13 cellular contexts compared by ENCODE assay signal in genomic region chr1:203075249-203076030, GRCh38. TPM values are rescaled to one million over a fixed set of nuclear protein-coding genes. Genes with fewer than 3 reads are reported as not detected.
DNase-seq lines count a peak whose midpoint lies in the region; TF ChIP-seq lines count a peak whose summit lies in the region.
"Had no signal": no experiment of that assay in that cellular context is flagged by ENCODE, and none has a peak within 500 bp of the region (broad histone marks: within the 10 kb centered on the region; RNA-seq: fewer than 3 reads in every experiment).

No MANE protein-coding gene starts in this region.

- H3K9ac ChIP-seq in endodermal cell (ENCODE audit: extremely low read depth, low read length, poor library complexity, severe bottlenecking) (no peak overlapping the region), mucosa of rectum (ENCODE audit: low read depth in 1 of 2, low read length in 2 of 2) (no peak overlapping the region)

- H3K4me1 ChIP-seq in endodermal cell (ENCODE audit: control insufficient read depth, insufficient read depth, low read length) (no peaks in the 10 kb centered on the region), mucosa of rectum (ENCODE audit: control insufficient read depth in 2 of 2, insufficient read depth in 2 of 2, low read length in 2 of 2) (no peaks in the 10 kb centered on the region), tibial nerve (peaks cover 0 to 10% (median 0%) of the 10 kb centered on the region in 4 donors)

- peak overlapping the region; percentile 47 for H3K4me3 Mint-ChIP-seq in endodermal cell
- H3K4me3 Mint-ChIP-seq: neural crest cell had no signal

- 50 to 57% methylated on average over 10 to 56 of the region's 56 CpGs for WGBS in endodermal cell (ENCODE audit: insufficient coverage in 1 of 2, insufficient read length in 1 of 2), 2 experiments
- WGBS in tibial nerve, 2 donors = 22 to 44% methylated on average over 5 to 38 of the region's 56 CpGs

- no peak for TF ChIP-seq EP300 in tibial nerve (IDR thresholded peaks at IDR 0.05)

- no peaks in the 10 kb centered on the region for H3K9me3 ChIP-seq in endodermal cell (ENCODE audit: control insufficient read depth, low read length)
- H3K9me3 ChIP-seq in mucosa of rectum (ENCODE audit: control insufficient read depth in 2 of 2, low read length in 2 of 2) = no peaks in the 10 kb centered on the region
- H3K9me3 ChIP-seq in tibial nerve = no peaks in the 10 kb centered on the region

- TF ChIP-seq CTCF in endodermal cell (conservative IDR thresholded peaks at IDR 0.05) (no peak), tibial nerve (IDR thresholded peaks at IDR 0.05) (no peak)

- no peaks in the 10 kb centered on the region for H3K36me3 Mint-ChIP-seq in endodermal cell (ENCODE audit: low read depth)

- no peak overlapping the region for H3K27ac ChIP-seq in endodermal cell (ENCODE audit: low read depth, low read length)
- no peak overlapping the region for H3K27ac ChIP-seq in mucosa of rectum (ENCODE audit: low read depth in 2 of 2, low read length in 2 of 2)
- no peak overlapping the region for H3K27ac ChIP-seq in tibial nerve

- H3K4me3 ChIP-seq in endodermal cell (ENCODE audit: low read length) (no peak overlapping the region), mucosa of rectum (ENCODE audit: low read length in 2 of 2) (peak overlapping the region; percentile 22 to 26), tibial nerve (peak overlapping the region; percentile 11 to 43 (median 20))

- peak; percentile 22 for DNase-seq in activated CD4-positive, alpha-beta T cell treated with anti-CD3 and anti-CD28 coated beads for 48 hours
- no peak for DNase-seq in activated CD4-positive, alpha-beta T cell treated with anti-CD3 and anti-CD28 coated beads for 1 hour
- peak; percentile 64 for DNase-seq in endodermal cell
- no peak for DNase-seq in tibial nerve (ENCODE audit: low spot score in 2 of 2)
- DNase-seq in NCI-H2171 (lab: John Stamatoyannopoulos, UW) = no peak
- DNase-seq in DMS 273 treated with DMSO at 0.1 percent for 48 hours (lab: John Stamatoyannopoulos, UW) = no peak
- no peak for DNase-seq in NAMALWA (ENCODE audit: low spot score)
- DNase-seq: amniotic stem cell, PC-3 had no signal

- H3K4me1 Mint-ChIP-seq in endodermal cell = no peaks in the 10 kb centered on the region
- H3K4me1 Mint-ChIP-seq: neural crest cell had no signal

- no peaks in the 10 kb centered on the region for H3K9me3 Mint-ChIP-seq in endodermal cell
- H3K9me3 Mint-ChIP-seq: neural crest cell had no signal

- peaks cover 38% of the 10 kb centered on the region for H3K27me3 ChIP-seq in endodermal cell (ENCODE audit: control insufficient read depth, insufficient read depth, low read length, poor library complexity, severe bottlenecking)
- peaks cover 10 to 35% of the 10 kb centered on the region in 2 donors for H3K27me3 ChIP-seq in mucosa of rectum (ENCODE audit: control insufficient read depth in 2 of 2, insufficient read depth in 2 of 2, low read length in 2 of 2)
- peaks cover 0 to 42% of the 10 kb centered on the region in 2 donors for H3K27me3 ChIP-seq in tibial nerve

- H3K27me3 Mint-ChIP-seq in endodermal cell (ENCODE audit: insufficient read depth) = peaks cover 71% of the 10 kb centered on the region

- no peak overlapping the region for H3K27ac Mint-ChIP-seq in endodermal cell

- H3K36me3 ChIP-seq in endodermal cell (ENCODE audit: control insufficient read depth, insufficient read depth, low read length) = peaks cover 4% of the 10 kb centered on the region
- H3K36me3 ChIP-seq in mucosa of rectum (ENCODE audit: control insufficient read depth in 2 of 2, insufficient read depth in 2 of 2, low read length in 2 of 2) = no peaks in the 10 kb centered on the region
- H3K36me3 ChIP-seq in tibial nerve = no peaks in the 10 kb centered on the region

- no peak for TF ChIP-seq POLR2A in tibial nerve (IDR thresholded peaks at IDR 0.05)

RNA-seq across cellular contexts. Expression of gene MYOG, which starts 10.4 kb away (rescaled TPM):
- not detected for total RNA-seq in endodermal cell
- not detected for polyA plus RNA-seq in endodermal cell (2013, experiment 1 of 2)
- polyA plus RNA-seq in endodermal cell (2013, experiment 2 of 2) = not detected
- total RNA-seq in tibial nerve = not detected
- total RNA-seq: A673, M059J, neural crest cell, PC-3 had no signal

RNA-seq across cellular contexts. Expression of gene PPFIA4, which starts 49.1 kb away (rescaled TPM):
- 10 to 100 TPM in 1 of 2 donors, 1 to 10 TPM in 1; 8.4 to 12.1 TPM for total RNA-seq in endodermal cell
- polyA plus RNA-seq in endodermal cell (2013, experiment 1 of 2) = 10.6 TPM
- 9.6 TPM for polyA plus RNA-seq in endodermal cell (2013, experiment 2 of 2)
- total RNA-seq in tibial nerve = 10 to 100 TPM in 1 of 4 donors, under 1 TPM in 3; under 0.01 to 24.6 (median 0.30) TPM

RNA-seq across cellular contexts. Expression of gene ADORA1, which starts 52.1 kb away (rescaled TPM):
- total RNA-seq in endodermal cell (1 to 10 TPM; 2.0 to 2.1 TPM), tibial nerve (1 to 10 TPM in 2 of 4 donors, under 1 TPM in 2; 0.30 to 2.2 (median 0.96) TPM)
- 4.3 TPM for polyA plus RNA-seq in endodermal cell (2013, experiment 1 of 2)
- polyA plus RNA-seq in endodermal cell (2013, experiment 2 of 2) = 4.1 TPM

Comparison
In these comparisons a context has a peak if more than half of its experiments do, and no peak if none do; other contexts are left out.
1. DNase-seq: peak in activated CD4-positive, alpha-beta T cell treated with anti-CD3 and anti-CD28 coated beads for 48 hours (single experiment) and endodermal cell (single experiment); none in activated CD4-positive, alpha-beta T cell treated with anti-CD3 and anti-CD28 coated beads for 1 hour (single experiment), tibial nerve (0 of 2), NCI-H2171 (single experiment), DMS 273 treated with DMSO at 0.1 percent for 48 hours (single experiment) and NAMALWA (single experiment).